ENCODE assay signal across 24 cellular contexts in genomic region chr2:28432362-28432761, GRCh38.
"Had no signal": no experiment of that assay in that cellular context is flagged by ENCODE, and none has a peak within 500 bp of the region (broad histone marks: within the 10 kb centered on the region; RNA-seq: fewer than 3 reads in every experiment).

No MANE protein-coding gene starts in this region.

- ATAC-seq: effector memory CD8-positive, alpha-beta T cell; heart right ventricle; pancreas; right lobe of liver; stimulated activated naive CD8-positive, alpha-beta T cell treated with anti-CD3 and anti-CD28 coated beads, Interleukin-15, amount 100 ng/mL, for 72 hours had no signal

- H3K9me3 Mint-ChIP-seq: neural progenitor cell had no signal

- H3K27me3 Mint-ChIP-seq: effector memory CD8-positive, alpha-beta T cell; progenitor cell of endocrine pancreas; stimulated activated naive CD8-positive, alpha-beta T cell treated with anti-CD3 and anti-CD28 coated beads, Interleukin-15, amount 100 ng/mL, for 72 hours had no signal

- H3K4me3 Mint-ChIP-seq: memory B cell; nephron; neural progenitor cell; stimulated activated naive CD8-positive, alpha-beta T cell treated with anti-CD3 and anti-CD28 coated beads, Interleukin-15, amount 100 ng/mL, for 72 hours had no signal

- H3K36me3 Mint-ChIP-seq: memory B cell, neural progenitor cell had no signal

- DNase-seq: effector memory CD8-positive, alpha-beta T cell; erythroblast; esophagus squamous epithelium; foreskin melanocyte; glutamatergic neuron; heart right ventricle; hippocampal formation; occipital lobe; right lobe of liver; small intestine; stimulated activated CD4-positive, alpha-beta T cell treated with anti-CD3 and anti-CD28 coated beads, Interleukin-1b, Interleukin-23, amount 100 ng/mL, for 48 hours; stimulated activated CD4-positive, alpha-beta T cell treated with anti-CD3 and anti-CD28 coated beads, Interleukin-4, amount 100 ng/mL, for 1 hour; stimulated activated CD8-positive, alpha-beta memory T cell treated with anti-CD3 and anti-CD28 coated beads, Interleukin-4, amount 100 ng/mL, for 48 hours; stimulated activated naive CD4-positive, alpha-beta T cell; stimulated activated naive CD8-positive, alpha-beta T cell treated with anti-CD3 and anti-CD28 coated beads, Interleukin-15, amount 100 ng/mL, for 72 hours; transverse colon had no signal

- H3K27ac Mint-ChIP-seq: memory B cell, nephron, neural progenitor cell, progenitor cell of endocrine pancreas had no signal

- H3K27ac ChIP-seq: coronary artery, esophagus squamous epithelium, heart right ventricle, neural progenitor cell, pancreas, right lobe of liver, suprapubic skin, transverse colon, vagina had no signal

- H3K4me1 Mint-ChIP-seq: memory B cell, neural progenitor cell had no signal
